In the genomic region with DNA sequence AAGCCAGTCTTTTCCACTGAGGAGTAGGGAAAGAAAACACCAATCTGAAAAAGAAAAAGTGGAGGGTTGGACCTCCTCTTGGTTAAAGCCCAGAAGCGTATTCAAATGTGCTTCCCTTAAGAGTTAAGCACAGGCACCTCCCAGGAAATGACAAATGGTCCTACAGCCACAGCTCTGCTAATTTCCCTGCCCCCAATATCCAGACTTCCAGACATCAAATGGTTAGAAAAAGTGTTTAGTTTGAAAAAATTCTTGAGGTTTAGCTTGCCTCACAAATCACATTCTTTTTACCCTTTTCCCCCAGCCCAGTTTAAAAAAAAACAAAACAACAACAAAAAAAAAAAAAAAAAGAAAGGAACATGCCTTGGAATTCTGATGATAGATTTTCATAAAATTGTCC, we compare ENCODE assay signal across 9 cellular contexts. TPM values are rescaled to one million over a fixed set of nuclear protein-coding genes. Genes with fewer than 3 reads are reported as not detected.
A peak's percentile ranks its signal among the peaks of the same experiment; 100 is the strongest.
DNase-seq lines count a peak whose midpoint lies in the region; ATAC-seq, FAIRE-seq and TF ChIP-seq lines count a peak whose summit lies in the region.
"Had no signal": no experiment of that assay in that cellular context is flagged by ENCODE, and none has a peak within 500 bp of the region (broad histone marks: within the 10 kb centered on the region; RNA-seq: fewer than 3 reads in every experiment).

No MANE protein-coding gene starts in this region.

- H3K4me1 ChIP-seq in DND-41 (ENCODE audit: insufficient read depth, low read length) (no peaks in the 10 kb centered on the region), cardiac muscle cell (ENCODE audit: low read depth) (peaks cover 15% of the 10 kb centered on the region), prostate gland (replicated peaks) (no peaks in the 10 kb centered on the region)

- H2AFZ ChIP-seq in DND-41 (ENCODE audit: low read depth, low read length), result no peak overlapping the region
- H2AFZ ChIP-seq: PC-9 had no signal

- H3K9ac ChIP-seq in DND-41 (ENCODE audit: low read depth, low read length), result no peak overlapping the region

- H3K27ac ChIP-seq in DND-41 (ENCODE audit: low read length), result no peak overlapping the region
- peak overlapping the region; percentile 53 for H3K27ac ChIP-seq in cardiac muscle cell
- peak overlapping the region; percentile 65 to 71 for H3K27ac ChIP-seq in prostate gland
- H3K27ac ChIP-seq: PC-9 had no signal

- WGBS in prostate gland, result 36% methylated on average over 1 of the region's 1 CpG

- H3K4me2 ChIP-seq in DND-41 (ENCODE audit: insufficient read depth, low read length), result no peak overlapping the region
- H3K4me2 ChIP-seq: PC-9 had no signal

- TF ChIP-seq CTCF in DND-41 (IDR thresholded peaks at IDR 0.05; ENCODE audit: borderline replicate concordance, extremely low read depth, low read length, poor library complexity, severe bottlenecking) (no peak), WI38 (IDR thresholded peaks at IDR 0.05; ENCODE audit: low read depth, low read length) (no peak), cardiac muscle cell (IDR thresholded peaks at IDR 0.05; ENCODE audit: low read depth, low read length) (no peak), prostate gland (IDR thresholded peaks at IDR 0.05) (no peak)

- H3K36me3 ChIP-seq in DND-41 (ENCODE audit: insufficient read depth, low read length) (no peaks in the 10 kb centered on the region), cardiac muscle cell (no peaks in the 10 kb centered on the region), prostate gland (no peaks in the 10 kb centered on the region)

- H3K9me3 ChIP-seq in DND-41 (ENCODE audit: insufficient read depth, low read length, severe bottlenecking) (no peaks in the 10 kb centered on the region), cardiac muscle cell (ENCODE audit: low read depth) (no peaks in the 10 kb centered on the region), prostate gland (no peaks in the 10 kb centered on the region)

- ATAC-seq in DND-41 (ENCODE audit: insufficient read depth, low read depth) (peak; percentile 66; the same call in 1 of the 3 replicates), GM19395 (IDR thresholded peaks at IDR 0.05; ENCODE audit: unreplicated experiment) (no peak), HG03442 (IDR thresholded peaks at IDR 0.05; ENCODE audit: unreplicated experiment) (no peak)

- FAIRE-seq in frontal cortex (lab: Jason Lieb, UNC), result no peak

- intact Hi-C loops in prostate gland (cut with DNase I), result loop anchor here (2.0 kb wide), 2 partner anchors 19 to 79 kb away; a partner anchor contains a TSS

- no peaks in the 10 kb centered on the region for H3K27me3 ChIP-seq in DND-41 (ENCODE audit: insufficient read depth, low read length, poor library complexity)
- H3K27me3 ChIP-seq in cardiac muscle cell, result no peaks in the 10 kb centered on the region
- no peaks in the 10 kb centered on the region for H3K27me3 ChIP-seq in prostate gland (replicated peaks; ENCODE audit: insufficient read depth)

- H3K79me2 ChIP-seq in DND-41 (ENCODE audit: insufficient read depth, low read length), result no peaks in the 10 kb centered on the region

- DNase-seq in DND-41 (peak; percentile 18), cardiac muscle cell (ENCODE audit: low read depth in 1 of 2, low spot score in 1 of 2) (peak; percentile 14 to 99), prostate gland (ENCODE audit: low spot score) (no peak), NCI-H1417 (lab: John Stamatoyannopoulos, UW) (no peak), frontal cortex (ENCODE audit: low spot score in 2 of 2) (no peak)
- DNase-seq: PC-9 had no signal

- TF ChIP-seq POLR2A in prostate gland (IDR thresholded peaks at IDR 0.05), result no peak

- H3K4me3 ChIP-seq in DND-41 (ENCODE audit: low read depth in 1 of 2, low read length in 2 of 2) (no peak overlapping the region), WI38 (ENCODE audit: low read depth, low read length) (peak overlapping the region; percentile 58), cardiac muscle cell (no peak overlapping the region), prostate gland (no peak overlapping the region)
- H3K4me3 ChIP-seq: PC-9 had no signal

- no peaks in the 10 kb centered on the region for H4K20me1 ChIP-seq in DND-41 (ENCODE audit: insufficient read depth, low read length)

RNA-seq across cellular contexts. Expression of a gene that starts 19.0 kb away (rescaled TPM):
- total RNA-seq in cardiac muscle cell (76.6 and 116 TPM in 2 replicates), prostate gland (100 to 1,000 TPM in 1 of 2 donors, 10 to 100 TPM in 1; 51.2 to 805 TPM), frontal cortex (84.4 TPM)
- polyA plus RNA-seq in cardiac muscle cell, result 73.5 and 122 TPM in 2 replicates
- total RNA-seq: PC-9 had no signal

Comparison
In these comparisons a context has a peak if more than half of its experiments do, and no peak if none do; other contexts are left out.
1. DNase-seq: peak in DND-41 (single experiment) and cardiac muscle cell (2 of 2); none in prostate gland (single experiment), NCI-H1417 (0 of 3) and frontal cortex (0 of 2).